1 cellular context compared by ENCODE assay signal in genomic region chr14:24284501-24285035, GRCh38.
TF ChIP-seq lines count a peak whose summit lies in the region.

No MANE protein-coding gene starts in this region.

TF ChIP-seq in H1, 55 proteins besides CTCF, POLR2A, EP300 and RAD21:
- TF ChIP-seq HDAC2 (IDR thresholded peaks at IDR 0.05; ENCODE audit: borderline replicate concordance in 1 of 2, low read depth in 2 of 2, low read length in 2 of 2) (no peak), PHF8 (conservative IDR thresholded peaks at IDR 0.05; ENCODE audit: low read depth, low read length) (no peak), TAF1 (IDR thresholded peaks at IDR 0.05; ENCODE audit: low read depth, low read length) (no peak)
TF ChIP-seq in H1: peak in this region for 0.
